8 cellular contexts compared by ENCODE assay signal in genomic region chr16:29616127-29616526, GRCh38. TPM values are rescaled to one million over a fixed set of nuclear protein-coding genes. Genes with fewer than 3 reads are reported as not detected.
DNase-seq lines count a peak whose midpoint lies in the region; ATAC-seq, FAIRE-seq and TF ChIP-seq lines count a peak whose summit lies in the region.
"Not testable (repeated sequence)": the region's sequence is repeated elsewhere in the genome, so short reads cannot be mapped to it uniquely, and the experiment has no call there.
"Had no signal": no experiment of that assay in that cellular context is flagged by ENCODE, and none has a peak within 500 bp of the region (broad histone marks: within the 10 kb centered on the region; RNA-seq: fewer than 3 reads in every experiment).

No MANE protein-coding gene starts in this region.

- not testable (repeated sequence) for H3K9me3 Mint-ChIP-seq in CD4-positive, alpha-beta T cell; activated T-helper 1 cell treated with anti-CD3 and anti-CD28 coated beads, Interleukin-12 subunit alpha, Interleukin-12 subunit beta, Interleukin-2, Interleukin-4 antibody, amounts not matched to agents 30 ng/mL and 10 ng/mL and 1 ng/mL, durations not matched to agents 14 hours and 24 hours and 36 hours; neural progenitor cell

- POLR2A ChIA-PET in CD4-positive, alpha-beta T cell (lab: Charles Lee) = not testable (repeated sequence)

- DNase-seq in CD4-positive, alpha-beta T cell; activated T-helper 1 cell treated with anti-CD3 and anti-CD28 coated beads, Interleukin-12 subunit alpha, Interleukin-12 subunit beta, Interleukin-2, Interleukin-4 antibody, amounts not matched to agents 30 ng/mL and 10 ng/mL and 1 ng/mL, durations not matched to agents 14 hours and 24 hours and 36 hours (ENCODE audit: low spot score); neural progenitor cell (ENCODE audit: low spot score): not testable (repeated sequence)
- DNase-seq in Peyer's patch (peak in 2 of 3 donors; percentile 66 to 68), left colon (peak; percentile 55 to 60), mucosa of descending colon (peak in 1 of 3 donors; percentile 74), small intestine (peak; percentile 86)

- intact Hi-C loops in CD4-positive, alpha-beta T cell (cut with DNase I, micrococcal nuclease) = loop anchor here in 1 of 2 experiments (10.0 kb wide), 1 partner anchor 49 kb away; the partner anchor contains the start of gene SPN
- intact Hi-C loops in activated T-helper 1 cell treated with anti-CD3 and anti-CD28 coated beads, Interleukin-12 subunit alpha, Interleukin-12 subunit beta, Interleukin-2, Interleukin-4 antibody, amounts not matched to agents 30 ng/mL and 10 ng/mL and 1 ng/mL, durations not matched to agents 14 hours and 24 hours and 36 hours (cut with micrococcal nuclease); left colon (cut with DNase I, micrococcal nuclease); mucosa of descending colon (cut with DNase I, micrococcal nuclease): not testable (repeated sequence)

- TF ChIP-seq CTCF in CD4-positive, alpha-beta T cell (IDR thresholded peaks at IDR 0.05); Peyer's patch (IDR thresholded peaks at IDR 0.05); mucosa of descending colon (IDR thresholded peaks at IDR 0.05); neural progenitor cell (IDR thresholded peaks at IDR 0.05): not testable (repeated sequence)

- H3K27me3 Mint-ChIP-seq in CD4-positive, alpha-beta T cell; activated T-helper 1 cell treated with anti-CD3 and anti-CD28 coated beads, Interleukin-12 subunit alpha, Interleukin-12 subunit beta, Interleukin-2, Interleukin-4 antibody, amounts not matched to agents 30 ng/mL and 10 ng/mL and 1 ng/mL, durations not matched to agents 14 hours and 24 hours and 36 hours (ENCODE audit: insufficient read depth); neural progenitor cell (ENCODE audit: insufficient read depth, low read depth): not testable (repeated sequence)

- H3K27ac Mint-ChIP-seq in CD4-positive, alpha-beta T cell = peak overlapping the region; percentile 25
- H3K27ac Mint-ChIP-seq in activated T-helper 1 cell treated with anti-CD3 and anti-CD28 coated beads, Interleukin-12 subunit alpha, Interleukin-12 subunit beta, Interleukin-2, Interleukin-4 antibody, amounts not matched to agents 30 ng/mL and 10 ng/mL and 1 ng/mL, durations not matched to agents 14 hours and 24 hours and 36 hours; neural progenitor cell: not testable (repeated sequence)

- peaks cover 22% of the 10 kb centered on the region for H3K79me2 ChIP-seq in neural progenitor cell (ENCODE audit: low read depth)

- not testable (repeated sequence) for H3K4me3 ChIP-seq in Peyer's patch; mucosa of descending colon; neural progenitor cell; small intestine (ENCODE audit: low read depth in 1 of 2, low read length in 2 of 2)

- H3K9me3 ChIP-seq in CD4-positive, alpha-beta T cell (ENCODE audit: control insufficient read depth, low read length); Peyer's patch; mucosa of descending colon; neural progenitor cell (ENCODE audit: low read depth); small intestine (ENCODE audit: control insufficient read depth, low read depth): not testable (repeated sequence)

- 27 to 59% (median 38%) methylated on average over 3 to 5 of the region's 6 CpGs for WGBS in small intestine, 3 donors

- H3K9ac ChIP-seq in neural progenitor cell = not testable (repeated sequence)

- H3F3A ChIP-seq in neural progenitor cell (ENCODE audit: low read depth) = peaks cover 11% of the 10 kb centered on the region

- not testable (repeated sequence) for FAIRE-seq in small intestine (lab: Jason Lieb, UNC)

- H3K4me2 ChIP-seq in neural progenitor cell = not testable (repeated sequence)

- not testable (repeated sequence) for H3K27me3 ChIP-seq in CD4-positive, alpha-beta T cell (ENCODE audit: control insufficient read depth, insufficient read depth, low read length); Peyer's patch; neural progenitor cell; small intestine (ENCODE audit: control insufficient read depth in 2 of 2, insufficient read depth in 2 of 2, low read length in 2 of 2)

- ATAC-seq in CD4-positive, alpha-beta T cell (ENCODE audit: poor library complexity) = not testable (repeated sequence)
- ATAC-seq in left colon (peak; percentile 45), mucosa of descending colon (peak; percentile 12)

- H2AFZ ChIP-seq in neural progenitor cell (replicated peaks) = not testable (repeated sequence)

- H3K36me3 ChIP-seq in Peyer's patch; mucosa of descending colon (ENCODE audit: low read depth); neural progenitor cell; small intestine (ENCODE audit: control insufficient read depth in 2 of 2, insufficient read depth in 2 of 2, low read length in 2 of 2): not testable (repeated sequence)

- not testable (repeated sequence) for H3K36me3 Mint-ChIP-seq in CD4-positive, alpha-beta T cell (ENCODE audit: low read depth); neural progenitor cell
- peaks cover 12% of the 10 kb centered on the region for H3K36me3 Mint-ChIP-seq in activated T-helper 1 cell treated with anti-CD3 and anti-CD28 coated beads, Interleukin-12 subunit alpha, Interleukin-12 subunit beta, Interleukin-2, Interleukin-4 antibody, amounts not matched to agents 30 ng/mL and 10 ng/mL and 1 ng/mL, durations not matched to agents 14 hours and 24 hours and 36 hours (ENCODE audit: low read depth)

- not testable (repeated sequence) for TF ChIP-seq POLR2A in Peyer's patch (IDR thresholded peaks at IDR 0.05)

- H4K20me1 ChIP-seq in neural progenitor cell (ENCODE audit: low read depth) = not testable (repeated sequence)

- peak overlapping the region; percentile 67 for H3K4me3 Mint-ChIP-seq in CD4-positive, alpha-beta T cell
- H3K4me3 Mint-ChIP-seq in activated T-helper 1 cell treated with anti-CD3 and anti-CD28 coated beads, Interleukin-12 subunit alpha, Interleukin-12 subunit beta, Interleukin-2, Interleukin-4 antibody, amounts not matched to agents 30 ng/mL and 10 ng/mL and 1 ng/mL, durations not matched to agents 14 hours and 24 hours and 36 hours = peak overlapping the region; percentile 47
- H3K4me3 Mint-ChIP-seq in neural progenitor cell = peak overlapping the region; percentile 11

- peaks cover 13% of the 10 kb centered on the region for H3K4me1 Mint-ChIP-seq in CD4-positive, alpha-beta T cell (ENCODE audit: low read depth)
- not testable (repeated sequence) for H3K4me1 Mint-ChIP-seq in activated T-helper 1 cell treated with anti-CD3 and anti-CD28 coated beads, Interleukin-12 subunit alpha, Interleukin-12 subunit beta, Interleukin-2, Interleukin-4 antibody, amounts not matched to agents 30 ng/mL and 10 ng/mL and 1 ng/mL, durations not matched to agents 14 hours and 24 hours and 36 hours (ENCODE audit: low read depth)
- peaks cover 16% of the 10 kb centered on the region for H3K4me1 Mint-ChIP-seq in neural progenitor cell

- not testable (repeated sequence) for H3K4me1 ChIP-seq in Peyer's patch; mucosa of descending colon (ENCODE audit: low read depth); neural progenitor cell; small intestine (ENCODE audit: control insufficient read depth in 2 of 2, insufficient read depth in 1 of 2, low read depth in 1 of 2, low read length in 1 of 2)

- CTCF ChIA-PET in CD4-positive, alpha-beta T cell (lab: Charles Lee) = not testable (repeated sequence)

- H3K27ac ChIP-seq in CD4-positive, alpha-beta T cell (ENCODE audit: low read depth, low read length); Peyer's patch; neural progenitor cell: not testable (repeated sequence)
- H3K27ac ChIP-seq in small intestine (ENCODE audit: low read depth in 1 of 2, low read length in 1 of 2) = peak overlapping the region in 1 of 2 donors; percentile 64

RNA-seq across cellular contexts. Expression of gene SPN, which starts 46.9 kb away (rescaled TPM):
- 10 to 100 TPM; 45.7 to 48.3 TPM for total RNA-seq in CD4-positive, alpha-beta T cell
- 10 to 100 TPM in 1 of 4 donors, 1 to 10 TPM in 3; 2.5 to 14.0 (median 2.8) TPM for total RNA-seq in Peyer's patch
- 191 and 196 TPM in 2 replicates for total RNA-seq in activated T-helper 1 cell treated with anti-CD3 and anti-CD28 coated beads, Interleukin-12 subunit alpha, Interleukin-12 subunit beta, Interleukin-2, Interleukin-4 antibody, amounts not matched to agents 30 ng/mL and 10 ng/mL and 1 ng/mL, durations not matched to agents 14 hours and 24 hours and 36 hours
- total RNA-seq in left colon = 1 to 10 TPM; 1.8 to 3.5 TPM
- 1 to 10 TPM; 4.4 to 6.0 (median 4.5) TPM for total RNA-seq in mucosa of descending colon
- 0.02 and 0.25 TPM in 2 replicates for total RNA-seq in neural progenitor cell (ENCODE audit: low replicate concordance)
- polyA plus RNA-seq in small intestine = 1 to 10 TPM; 1.1 to 1.6 (median 1.3) TPM
- total RNA-seq: Calu3 had no signal

Comparison
In these comparisons a context has a peak if more than half of its experiments do, and no peak if none do; other contexts are left out.
1. H3K4me3 Mint-ChIP-seq: peak in every context shown above with its lines; median percentile 67 in CD4-positive, alpha-beta T cell; 47 in activated T-helper 1 cell treated with anti-CD3 and anti-CD28 coated beads, Interleukin-12 subunit alpha, Interleukin-12 subunit beta, Interleukin-2, Interleukin-4 antibody, amounts not matched to agents 30 ng/mL and 10 ng/mL and 1 ng/mL, durations not matched to agents 14 hours and 24 hours and 36 hours; 11 in neural progenitor cell.